In genomic region chr16:89765292-89765810, GRCh38 we compare ENCODE assay signal across 13 cellular contexts. TPM values are rescaled to one million over a fixed set of nuclear protein-coding genes. Genes with fewer than 3 reads are reported as not detected.
A peak's percentile ranks its signal among the peaks of the same experiment; 100 is the strongest.
DNase-seq lines count a peak whose midpoint lies in the region; ATAC-seq and TF ChIP-seq lines count a peak whose summit lies in the region.
"Had no signal": no experiment of that assay in that cellular context is flagged by ENCODE, and none has a peak within 500 bp of the region (broad histone marks: within the 10 kb centered on the region; RNA-seq: fewer than 3 reads in every experiment).

No MANE protein-coding gene starts in this region.

- H3K36me3 Mint-ChIP-seq in activated CD8-positive, alpha-beta memory T cell treated with anti-CD3 and anti-CD28 coated beads, Interleukin-2, amount 10 ng/mL, durations not matched to agents 7 days and 5 days, result peaks cover 66% of the 10 kb centered on the region

- H3K27ac ChIP-seq in colonic mucosa, result peak overlapping the region; percentile 94
- peak overlapping the region in 4 of 5 donors; percentile 63 to 93 (median 80) for H3K27ac ChIP-seq in stomach

- DNase-seq in activated CD8-positive, alpha-beta memory T cell treated with anti-CD3 and anti-CD28 coated beads, Interleukin-2, amount 10 ng/mL, durations not matched to agents 7 days and 5 days, result no peak
- DNase-seq in activated CD8-positive, alpha-beta memory T cell treated with anti-CD3 and anti-CD28 coated beads for 24 hours, result no peak
- DNase-seq in colonic mucosa (no peak), stomach (no peak), lower leg skin (ENCODE audit: low spot score in 2 of 2) (no peak)
- no peak for DNase-seq in stimulated activated naive CD8-positive, alpha-beta T cell treated with anti-CD3 and anti-CD28 coated beads, Interleukin-15, Interleukin-2, amounts not matched to agents 100 U/mL and 50 U/mL, for 24 hours
- DNase-seq in effector CD4-positive, alpha-beta T cell, result no peak
- DNase-seq: ACHN, NCI-H1092 had no signal

- CTCF ChIA-PET in activated CD8-positive, alpha-beta memory T cell treated with anti-CD3 and anti-CD28 coated beads, Interleukin-2, amount 10 ng/mL, durations not matched to agents 7 days and 5 days (lab: Charles Lee), result interaction anchor here (2.5 to 2.6 kb wide), 2 partner anchors 58 to 95 kb away, joined by 10 to 12 read pairs; no protein-coding TSS in a partner anchor

- peaks cover 3% of the 10 kb centered on the region for H3K4me1 ChIP-seq in colonic mucosa
- peaks cover 0 to 16% (median 10%) of the 10 kb centered on the region in 4 donors for H3K4me1 ChIP-seq in stomach

- H3K4me3 Mint-ChIP-seq in activated CD8-positive, alpha-beta memory T cell treated with anti-CD3 and anti-CD28 coated beads, Interleukin-2, amount 10 ng/mL, durations not matched to agents 7 days and 5 days, result peak overlapping the region; percentile 85
- H3K4me3 Mint-ChIP-seq: activated naive CD4-positive, alpha-beta T cell treated with anti-CD3 and anti-CD28 coated beads for 36 hours; nephron had no signal

- no peaks in the 10 kb centered on the region for H3K9me3 ChIP-seq in colonic mucosa
- no peaks in the 10 kb centered on the region for H3K9me3 ChIP-seq in stomach
- H3K9me3 ChIP-seq: tibial nerve had no signal

- WGBS in stomach, 5 donors, result 74 to 85% (median 76%) methylated on average over 7 to 10 of the region's 10 CpGs
- WGBS in lower leg skin, 2 donors, result 78 to 88% methylated on average over 10 of the region's 10 CpGs

- H3K36me3 ChIP-seq in colonic mucosa (no peaks in the 10 kb centered on the region), stomach (peaks cover 0 to 9% (median 8%) of the 10 kb centered on the region in 4 donors)
- H3K36me3 ChIP-seq: tibial nerve had no signal

- H3K27me3 ChIP-seq in colonic mucosa (no peaks in the 10 kb centered on the region), stomach (no peaks in the 10 kb centered on the region)
- H3K27me3 ChIP-seq: tibial nerve had no signal

- H3K9me3 Mint-ChIP-seq in activated CD8-positive, alpha-beta memory T cell treated with anti-CD3 and anti-CD28 coated beads, Interleukin-2, amount 10 ng/mL, durations not matched to agents 7 days and 5 days (ENCODE audit: low read depth), result no peaks in the 10 kb centered on the region
- H3K9me3 Mint-ChIP-seq: activated naive CD4-positive, alpha-beta T cell treated with anti-CD3 and anti-CD28 coated beads for 36 hours; nephron had no signal

- H3K4me3 ChIP-seq in colonic mucosa (peak overlapping the region; percentile 36), stomach (peak overlapping the region; percentile 20 to 40 (median 34)), lower leg skin (ENCODE audit: low read depth, poor library complexity, severe bottlenecking) (no peak overlapping the region)

- no peak for TF ChIP-seq EP300 in stomach (IDR thresholded peaks at IDR 0.05)

- H3K9ac ChIP-seq in colonic mucosa (ENCODE audit: low read depth in 2 of 2, low read length in 2 of 2), result peak overlapping the region in 1 of 2 donors; percentile 84

- no peak for ATAC-seq in activated CD8-positive, alpha-beta memory T cell treated with anti-CD3 and anti-CD28 coated beads, Interleukin-2, amount 10 ng/mL, durations not matched to agents 7 days and 5 days
- ATAC-seq in HG03378 (IDR thresholded peaks at IDR 0.05; ENCODE audit: unreplicated experiment), result peak; percentile 7
- ATAC-seq in stimulated activated naive CD8-positive, alpha-beta T cell treated with anti-CD3 and anti-CD28 coated beads, Interleukin-15, Interleukin-2, amounts not matched to agents 100 U/mL and 50 U/mL, for 24 hours, result no peak

- no peak for TF ChIP-seq POLR2A in stomach (IDR thresholded peaks at IDR 0.05)
- TF ChIP-seq POLR2A in lower leg skin (IDR thresholded peaks at IDR 0.05), result no peak

- intact Hi-C loops in colonic mucosa (cut with DNase I), result no loop called here
- intact Hi-C loops in stomach (cut with DNase I; ENCODE audit: low total_unique reads), result no loop called here
- intact Hi-C loops in lower leg skin (cut with DNase I; ENCODE audit: low total_unique reads), result no loop called here

- H3K27ac Mint-ChIP-seq in activated CD8-positive, alpha-beta memory T cell treated with anti-CD3 and anti-CD28 coated beads, Interleukin-2, amount 10 ng/mL, durations not matched to agents 7 days and 5 days, result peak overlapping the region; percentile 94
- H3K27ac Mint-ChIP-seq: activated naive CD4-positive, alpha-beta T cell treated with anti-CD3 and anti-CD28 coated beads for 36 hours; nephron had no signal

- TF ChIP-seq CTCF in colonic mucosa (IDR thresholded peaks at IDR 0.05) (no peak), stomach (IDR thresholded peaks at IDR 0.05) (no peak), lower leg skin (IDR thresholded peaks at IDR 0.05) (no peak)

- peaks cover 57% of the 10 kb centered on the region for H3K4me1 Mint-ChIP-seq in activated CD8-positive, alpha-beta memory T cell treated with anti-CD3 and anti-CD28 coated beads, Interleukin-2, amount 10 ng/mL, durations not matched to agents 7 days and 5 days
- H3K4me1 Mint-ChIP-seq: nephron had no signal

- no peaks in the 10 kb centered on the region for H3K27me3 Mint-ChIP-seq in activated CD8-positive, alpha-beta memory T cell treated with anti-CD3 and anti-CD28 coated beads, Interleukin-2, amount 10 ng/mL, durations not matched to agents 7 days and 5 days

RNA-seq across cellular contexts. Expression of gene ZNF276, which starts 44.0 kb away (rescaled TPM):
- 10 to 100 TPM; 38.0 to 58.1 TPM for total RNA-seq in activated CD8-positive, alpha-beta memory T cell treated with anti-CD3 and anti-CD28 coated beads, Interleukin-2, amount 10 ng/mL, durations not matched to agents 7 days and 5 days
- total RNA-seq in colonic mucosa (10 to 100 TPM; 19.2 to 30.6 TPM), stomach (100 to 1,000 TPM in 3 of 5 donors, 10 to 100 TPM in 2; 27.2 to 418 (median 105) TPM), lower leg skin (10 to 100 TPM; 44.7 to 62.0 (median 52.8) TPM)
- polyA plus RNA-seq in stomach, result 10 to 100 TPM; 11.0 to 24.5 (median 13.6) TPM

RNA-seq across cellular contexts. Expression of gene VPS9D1, which starts 44.7 kb away (rescaled TPM):
- total RNA-seq in activated CD8-positive, alpha-beta memory T cell treated with anti-CD3 and anti-CD28 coated beads, Interleukin-2, amount 10 ng/mL, durations not matched to agents 7 days and 5 days, result 1 to 10 TPM; 3.6 to 4.6 TPM
- total RNA-seq in colonic mucosa (10 to 100 TPM; 11.9 to 12.7 TPM), stomach (10 to 100 TPM in 2 of 5 donors, 1 to 10 TPM in 3; 2.7 to 43.2 (median 4.3) TPM), lower leg skin (1 to 10 TPM; 5.8 to 9.8 (median 7.0) TPM)
- polyA plus RNA-seq in stomach, result 10 to 100 TPM in 2 of 3 donors, 1 to 10 TPM in 1; 6.3 to 23.7 (median 11.4) TPM

RNA-seq across cellular contexts. Expression of gene FANCA, which starts 51.1 kb away (rescaled TPM):
- total RNA-seq in activated CD8-positive, alpha-beta memory T cell treated with anti-CD3 and anti-CD28 coated beads, Interleukin-2, amount 10 ng/mL, durations not matched to agents 7 days and 5 days, result 100 to 1,000 TPM; 135 to 202 TPM
- total RNA-seq in colonic mucosa (10 to 100 TPM; 17.8 to 91.5 TPM), stomach (100 to 1,000 TPM in 2 of 5 donors, 10 to 100 TPM in 3; 10.7 to 276 (median 29.3) TPM), lower leg skin (1 to 10 TPM; 2.0 to 5.6 (median 3.8) TPM)
- 10 to 100 TPM in 1 of 3 donors, 1 to 10 TPM in 2; 3.8 to 10.4 (median 6.1) TPM for polyA plus RNA-seq in stomach
